Comparison of ENCODE assay signal across 8 cellular contexts in the genomic region with DNA sequence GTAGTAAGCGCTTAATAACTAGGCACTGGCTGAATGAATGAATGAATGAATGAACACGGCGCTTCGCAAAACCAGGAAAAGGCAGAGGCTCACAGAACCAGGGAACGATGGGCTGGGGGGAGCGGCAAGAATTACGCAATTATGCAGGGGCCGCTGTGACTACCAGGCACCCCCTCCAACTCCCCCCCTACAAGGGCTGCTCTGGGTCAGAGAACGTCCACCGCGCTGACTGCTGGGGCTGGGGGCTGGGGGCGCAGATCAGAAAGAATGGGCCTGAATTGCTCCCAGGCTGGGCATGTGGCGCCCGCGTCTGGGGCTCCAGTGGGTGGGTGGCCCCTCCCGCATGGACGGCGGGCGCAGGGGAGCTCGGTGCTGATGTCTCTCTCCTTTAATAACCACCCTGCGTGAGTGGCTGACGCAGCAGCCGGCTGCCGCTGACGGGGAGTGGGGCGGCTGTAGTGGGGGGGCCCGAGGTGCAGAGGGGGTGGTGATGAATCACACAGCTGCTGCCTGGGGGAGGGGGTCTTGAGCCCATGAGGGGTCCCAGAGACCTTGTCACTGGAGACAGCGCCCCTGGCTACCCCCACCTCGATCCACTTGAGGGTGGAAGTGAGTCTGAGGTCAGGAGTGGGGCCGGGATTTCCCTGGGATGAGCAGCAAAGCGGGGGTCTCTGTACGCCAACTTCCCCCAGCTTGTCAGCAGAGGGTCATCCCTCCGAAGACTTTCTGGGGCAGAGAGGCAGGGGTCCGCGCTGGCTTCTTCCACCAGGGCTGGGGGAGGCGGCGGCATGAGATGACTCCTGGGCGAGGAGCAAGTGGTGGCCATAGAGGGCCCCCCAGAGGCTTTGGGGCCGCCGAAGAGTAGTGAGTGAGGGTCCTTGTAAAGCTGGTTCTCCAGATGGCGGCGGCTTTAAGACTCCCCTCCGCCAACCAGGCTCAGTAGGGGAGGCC. TPM values are rescaled to one million over a fixed set of nuclear protein-coding genes. Genes with fewer than 3 reads are reported as not detected.
DNase-seq lines count a peak whose midpoint lies in the region; ATAC-seq and TF ChIP-seq lines count a peak whose summit lies in the region.

No MANE protein-coding gene starts in this region.

- peaks cover 4% of the 10 kb centered on the region for H3K27me3 ChIP-seq in DND-41 (ENCODE audit: insufficient read depth, low read length, poor library complexity)
- no peaks in the 10 kb centered on the region for H3K27me3 ChIP-seq in Peyer's patch
- H3K27me3 ChIP-seq in endodermal cell (ENCODE audit: control insufficient read depth, insufficient read depth, low read length, poor library complexity, severe bottlenecking) = peaks cover 9% of the 10 kb centered on the region

- peak overlapping the region; percentile 72 for H3K4me2 ChIP-seq in DND-41 (ENCODE audit: insufficient read depth, low read length)

- H2AFZ ChIP-seq in DND-41 (ENCODE audit: low read depth, low read length) = no peak overlapping the region

- no peaks in the 10 kb centered on the region for H3K9me3 Mint-ChIP-seq in endodermal cell

- H3K4me1 Mint-ChIP-seq in endodermal cell = peaks cover 32% of the 10 kb centered on the region

- H3K4me3 Mint-ChIP-seq in endodermal cell = peak overlapping the region; percentile 82

- peaks cover 36% of the 10 kb centered on the region for H3K79me2 ChIP-seq in DND-41 (ENCODE audit: insufficient read depth, low read length)

- H3K27ac ChIP-seq in DND-41 (ENCODE audit: low read length) = no peak overlapping the region
- H3K27ac ChIP-seq in Peyer's patch = peak overlapping the region in 3 of 4 donors; percentile 98 to 99 (median 99)
- no peak overlapping the region for H3K27ac ChIP-seq in endodermal cell (ENCODE audit: low read depth, low read length)

- H3K4me1 ChIP-seq in DND-41 (ENCODE audit: insufficient read depth, low read length) = peaks cover 54% of the 10 kb centered on the region
- peaks cover 15 to 85% (median 69%) of the 10 kb centered on the region in 4 donors for H3K4me1 ChIP-seq in Peyer's patch
- H3K4me1 ChIP-seq in endodermal cell (ENCODE audit: control insufficient read depth, insufficient read depth, low read length) = peaks cover 21% of the 10 kb centered on the region

- H3K27ac Mint-ChIP-seq in endodermal cell = peak overlapping the region; percentile 78

- H3K27me3 Mint-ChIP-seq in endodermal cell (ENCODE audit: insufficient read depth) = peaks cover 17% of the 10 kb centered on the region

- H4K20me1 ChIP-seq in DND-41 (ENCODE audit: insufficient read depth, low read length) = peaks cover 32% of the 10 kb centered on the region

- no peak for TF ChIP-seq POLR2A in Peyer's patch (IDR thresholded peaks at IDR 0.05)

- ATAC-seq in DND-41 (ENCODE audit: insufficient read depth, low read depth) = no peak

- H3K9ac ChIP-seq in DND-41 (ENCODE audit: low read depth, low read length) (peak overlapping the region; percentile 90; the same call in 1 of the 2 replicates), endodermal cell (ENCODE audit: extremely low read depth, low read length, poor library complexity, severe bottlenecking) (no peak overlapping the region)

- DNase-seq in DND-41 = no peak
- no peak for DNase-seq in Peyer's patch
- DNase-seq in endodermal cell = peak; percentile 70
- DNase-seq in pons (ENCODE audit: low spot score) = peak; percentile 41
- no peak for DNase-seq in activated effector memory CD4-positive, alpha-beta T cell treated with Interleukin-2 at 50 U/mL for 16 hours
- DNase-seq in HuH-7 (ENCODE audit: low spot score) = no peak
- DNase-seq in DMS79 (lab: John Stamatoyannopoulos, UW) = no peak
- DNase-seq in kidney glomerular epithelial cell (lab: John Stamatoyannopoulos, UW) = no peak

- H3K36me3 ChIP-seq in DND-41 (ENCODE audit: insufficient read depth, low read length) = peaks cover 32% of the 10 kb centered on the region
- H3K36me3 ChIP-seq in Peyer's patch = peaks cover 0 to 20% (median 0%) of the 10 kb centered on the region in 3 donors
- peaks cover 22% of the 10 kb centered on the region for H3K36me3 ChIP-seq in endodermal cell (ENCODE audit: control insufficient read depth, insufficient read depth, low read length)

- H3K4me3 ChIP-seq in DND-41 (ENCODE audit: low read depth in 1 of 2, low read length in 2 of 2) = no peak overlapping the region; a peak in 1 of 4 replicates
- peak overlapping the region; percentile 51 to 80 (median 60) for H3K4me3 ChIP-seq in Peyer's patch
- peak overlapping the region; percentile 66 for H3K4me3 ChIP-seq in endodermal cell (ENCODE audit: low read length)

- WGBS in endodermal cell (ENCODE audit: insufficient coverage in 1 of 2, insufficient read length in 1 of 2), 2 experiments = 35 to 36% methylated on average over 15 to 40 of the region's 43 CpGs

- TF ChIP-seq CTCF in DND-41 (IDR thresholded peaks at IDR 0.05; ENCODE audit: borderline replicate concordance, extremely low read depth, low read length, poor library complexity, severe bottlenecking) = no peak
- no peak for TF ChIP-seq CTCF in Peyer's patch (IDR thresholded peaks at IDR 0.05)
- no peak for TF ChIP-seq CTCF in endodermal cell (conservative IDR thresholded peaks at IDR 0.05)

- H3K9me3 ChIP-seq in DND-41 (ENCODE audit: insufficient read depth, low read length, severe bottlenecking) (no peaks in the 10 kb centered on the region), Peyer's patch (no peaks in the 10 kb centered on the region), endodermal cell (ENCODE audit: control insufficient read depth, low read length) (no peaks in the 10 kb centered on the region)

- peaks cover 29% of the 10 kb centered on the region for H3K36me3 Mint-ChIP-seq in endodermal cell (ENCODE audit: low read depth)

RNA-seq across cellular contexts. Expression of gene CIRBP, which starts 1.4 kb away (rescaled TPM):
- total RNA-seq in Peyer's patch (100 to 1,000 TPM; 258 to 623 (median 458) TPM), endodermal cell (100 to 1,000 TPM; 282 to 301 TPM)
- 403 TPM for polyA plus RNA-seq in endodermal cell (2013, experiment 1 of 2)
- 310 TPM for polyA plus RNA-seq in endodermal cell (2013, experiment 2 of 2)

RNA-seq across cellular contexts. Expression of gene FAM174C, which starts 7.6 kb away (rescaled TPM):
- total RNA-seq in Peyer's patch = 10 to 100 TPM; 39.6 to 87.7 (median 80.0) TPM
- total RNA-seq in endodermal cell = 10 to 100 TPM; 45.1 to 46.0 TPM
- 18.2 TPM for polyA plus RNA-seq in endodermal cell (2013, experiment 1 of 2)
- polyA plus RNA-seq in endodermal cell (2013, experiment 2 of 2) = 19.0 TPM

RNA-seq across cellular contexts. Expression of gene EFNA2, which starts 18.0 kb away (rescaled TPM):
- 10 to 100 TPM; 21.5 to 34.1 (median 32.3) TPM for total RNA-seq in Peyer's patch
- 10 to 100 TPM; 28.6 to 30.7 TPM for total RNA-seq in endodermal cell
- polyA plus RNA-seq in endodermal cell (2013, experiment 1 of 2) = 36.1 TPM
- 33.9 TPM for polyA plus RNA-seq in endodermal cell (2013, experiment 2 of 2)

RNA-seq across cellular contexts. Expression of gene MIDN, which starts 19.3 kb away (rescaled TPM):
- total RNA-seq in Peyer's patch (100 to 1,000 TPM in 1 of 4 donors, 10 to 100 TPM in 3; 34.7 to 205 (median 98.9) TPM), endodermal cell (100 to 1,000 TPM; 183 to 185 TPM)
- 126 TPM for polyA plus RNA-seq in endodermal cell (2013, experiment 1 of 2)
- 115 TPM for polyA plus RNA-seq in endodermal cell (2013, experiment 2 of 2)

RNA-seq across cellular contexts. Expression of gene ATP5F1D, which starts 26.2 kb away (rescaled TPM):
- total RNA-seq in Peyer's patch (100 to 1,000 TPM in 3 of 4 donors, 10 to 100 TPM in 1; 88.3 to 299 (median 206) TPM), endodermal cell (100 to 1,000 TPM; 144 to 159 TPM)
- 108 TPM for polyA plus RNA-seq in endodermal cell (2013, experiment 1 of 2)
- polyA plus RNA-seq in endodermal cell (2013, experiment 2 of 2) = 96.0 TPM

Comparison
In these comparisons a context has a peak if more than half of its experiments do, and no peak if none do; other contexts are left out.
1. DNase-seq: peak in endodermal cell (single experiment) and pons (single experiment); none in DND-41 (single experiment), Peyer's patch (0 of 3), activated effector memory CD4-positive, alpha-beta T cell treated with Interleukin-2 at 50 U/mL for 16 hours (single experiment), HuH-7 (single experiment), DMS79 (single experiment) and kidney glomerular epithelial cell (single experiment).
2. H3K27ac ChIP-seq: peak in Peyer's patch (3 of 4); none in DND-41 (single experiment) and endodermal cell (single experiment).
3. H3K4me3 ChIP-seq: peak in Peyer's patch (4 of 4) and endodermal cell (single experiment); none in DND-41 (0 of 2).